ENCODE assay signal across 12 cellular contexts in the genomic region with DNA sequence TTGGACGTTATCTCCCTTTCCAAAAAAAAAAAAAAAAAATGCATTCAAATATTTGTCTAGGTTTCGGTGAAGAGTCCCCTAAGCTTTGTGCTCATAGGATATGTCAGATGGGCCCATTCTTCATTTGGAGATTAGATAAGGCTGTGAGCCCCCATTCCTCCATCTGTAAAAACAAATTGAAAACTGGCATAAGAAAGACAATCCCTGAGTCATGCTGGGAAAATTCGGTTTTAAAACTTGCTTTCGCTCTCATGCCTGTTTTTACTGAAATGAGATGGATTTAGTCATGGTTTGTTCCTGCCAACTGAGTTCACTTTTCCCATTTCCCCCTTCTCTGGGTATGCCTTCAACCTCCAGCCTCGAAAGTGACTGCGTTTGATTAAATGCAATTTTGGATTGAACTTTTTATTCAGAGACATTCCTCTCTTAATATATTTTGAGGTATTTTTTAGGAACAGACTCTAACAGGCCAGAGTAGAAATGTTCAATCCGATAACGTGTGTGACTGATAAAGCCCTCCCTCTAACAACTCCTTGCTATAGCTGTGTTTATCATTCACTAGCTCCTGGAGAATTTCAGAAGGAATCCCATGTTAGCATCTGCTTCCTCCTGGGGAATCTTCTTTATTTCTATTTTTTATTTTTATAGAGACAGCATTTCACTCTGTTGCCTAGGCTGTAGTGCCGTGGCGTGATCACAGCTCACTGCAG.
DNase-seq lines count a peak whose midpoint lies in the region; ATAC-seq and TF ChIP-seq lines count a peak whose summit lies in the region.
"Had no signal": no experiment of that assay in that cellular context is flagged by ENCODE, and none has a peak within 500 bp of the region (broad histone marks: within the 10 kb centered on the region; RNA-seq: fewer than 3 reads in every experiment).

No MANE protein-coding gene starts in this region.

- H3K36me3 Mint-ChIP-seq in activated T-helper 17 cell treated with anti-CD3 and anti-CD28 coated beads, Interleukin-2, amount 50 U/mL, for 72 hours (ENCODE audit: low read depth): no peaks in the 10 kb centered on the region

- CTCF ChIA-PET in HEK293T (lab: Yijun Ruan, JAX): interaction anchor here (1.1 kb wide), 1 partner anchor 10 kb away, joined by 4 read pairs; no protein-coding TSS in a partner anchor

- TF ChIP-seq CTCF in left ventricle myocardium inferior (IDR thresholded peaks at IDR 0.05; ENCODE audit: borderline replicate concordance): no peak

- no peak for ATAC-seq in activated T-helper 17 cell treated with anti-CD3 and anti-CD28 coated beads, Interleukin-2, amount 50 U/mL, for 72 hours (replicated peaks)
- ATAC-seq: stimulated activated naive CD8-positive, alpha-beta T cell treated with anti-CD3 and anti-CD28 coated beads, Interleukin-15, Interleukin-2, amounts not matched to agents 100 U/mL and 50 U/mL, for 24 hours had no signal

- POLR2A ChIA-PET in HEK293T (lab: Yijun Ruan, JAX): no interaction called here

- intact Hi-C loops in left ventricle myocardium inferior (cut with micrococcal nuclease): no loop called here

- H3K9ac ChIP-seq in skeletal muscle tissue (ENCODE audit: low read depth in 1 of 3, low read length in 3 of 3): no peak overlapping the region

- no peak overlapping the region for H3K27ac Mint-ChIP-seq in activated T-helper 17 cell treated with anti-CD3 and anti-CD28 coated beads, Interleukin-2, amount 50 U/mL, for 72 hours
- H3K27ac Mint-ChIP-seq: activated CD4-positive, alpha-beta memory T cell treated with anti-CD3 and anti-CD28 coated beads, Interleukin-2, amount 10 ng/mL, durations not matched to agents 7 days and 5 days had no signal

- peak overlapping the region; percentile 52 for H3K4me3 ChIP-seq in left ventricle myocardium inferior
- H3K4me3 ChIP-seq in skeletal muscle tissue (ENCODE audit: low read length in 3 of 3): no peak overlapping the region
- H3K4me3 ChIP-seq: HAP-1 had no signal

- peaks cover 3% of the 10 kb centered on the region for H3K4me1 Mint-ChIP-seq in activated T-helper 17 cell treated with anti-CD3 and anti-CD28 coated beads, Interleukin-2, amount 50 U/mL, for 72 hours
- H3K4me1 Mint-ChIP-seq: activated CD4-positive, alpha-beta memory T cell treated with anti-CD3 and anti-CD28 coated beads, Interleukin-2, amount 10 ng/mL, durations not matched to agents 7 days and 5 days had no signal

- H3K27me3 ChIP-seq in left ventricle myocardium inferior (ENCODE audit: low read depth): peaks cover 12% of the 10 kb centered on the region
- H3K27me3 ChIP-seq in skeletal muscle tissue (ENCODE audit: control insufficient read depth in 3 of 3, insufficient read depth in 3 of 3, low read length in 3 of 3): peaks cover 0 to 16% (median 0%) of the 10 kb centered on the region in 3 donors

- H3K9me3 ChIP-seq in left ventricle myocardium inferior (replicated peaks) (no peaks in the 10 kb centered on the region), skeletal muscle tissue (ENCODE audit: control insufficient read depth in 3 of 3, low read length in 3 of 3) (no peaks in the 10 kb centered on the region)
- H3K9me3 ChIP-seq: HAP-1 had no signal

- H3K36me3 ChIP-seq in left ventricle myocardium inferior (no peaks in the 10 kb centered on the region), skeletal muscle tissue (ENCODE audit: control insufficient read depth in 3 of 3, insufficient read depth in 3 of 3, low read length in 3 of 3) (no peaks in the 10 kb centered on the region)
- H3K36me3 ChIP-seq: HAP-1 had no signal

- H3K27ac ChIP-seq in left ventricle myocardium inferior (replicated peaks): peak overlapping the region; percentile 86
- H3K27ac ChIP-seq in skeletal muscle tissue (ENCODE audit: low read depth, low read length): peak overlapping the region; percentile 28

- DNase-seq in GM04504 (ENCODE audit: low read depth): peak; percentile 73
- peak; percentile 85 for DNase-seq in astrocyte of the hippocampus (ENCODE audit: low read depth, low spot score)
- no peak for DNase-seq in left ventricle myocardium inferior
- DNase-seq in HEK293T (ENCODE audit: extremely low spot score): no peak
- no peak for DNase-seq in activated gamma-delta T cell treated with Interleukin-2 at 50 U/mL for 16 hours
- no peak for DNase-seq in T-helper 2 cell
- DNase-seq: activated CD4-positive, alpha-beta memory T cell treated with anti-CD3 and anti-CD28 coated beads, Interleukin-2, amount 10 ng/mL, durations not matched to agents 7 days and 5 days; NCI-H187 treated with DMSO at 0.1 percent for 48 hours; stimulated activated naive CD8-positive, alpha-beta T cell treated with anti-CD3 and anti-CD28 coated beads, Interleukin-15, Interleukin-2, amounts not matched to agents 100 U/mL and 50 U/mL, for 24 hours had no signal

- no peak overlapping the region for H3K4me3 Mint-ChIP-seq in activated T-helper 17 cell treated with anti-CD3 and anti-CD28 coated beads, Interleukin-2, amount 50 U/mL, for 72 hours
- H3K4me3 Mint-ChIP-seq: activated CD4-positive, alpha-beta memory T cell treated with anti-CD3 and anti-CD28 coated beads, Interleukin-2, amount 10 ng/mL, durations not matched to agents 7 days and 5 days had no signal

- H3K27me3 Mint-ChIP-seq in activated T-helper 17 cell treated with anti-CD3 and anti-CD28 coated beads, Interleukin-2, amount 50 U/mL, for 72 hours: peaks cover 8% of the 10 kb centered on the region
- H3K27me3 Mint-ChIP-seq: activated CD4-positive, alpha-beta memory T cell treated with anti-CD3 and anti-CD28 coated beads, Interleukin-2, amount 10 ng/mL, durations not matched to agents 7 days and 5 days had no signal

- H3K4me1 ChIP-seq in left ventricle myocardium inferior (peaks cover 27% of the 10 kb centered on the region), skeletal muscle tissue (ENCODE audit: control insufficient read depth in 3 of 3, insufficient read depth in 3 of 3, low read length in 3 of 3) (peaks cover 17 to 35% (median 30%) of the 10 kb centered on the region in 3 donors)
- H3K4me1 ChIP-seq: HAP-1 had no signal

- peaks cover 6% of the 10 kb centered on the region for H3K9me3 Mint-ChIP-seq in activated T-helper 17 cell treated with anti-CD3 and anti-CD28 coated beads, Interleukin-2, amount 50 U/mL, for 72 hours
- H3K9me3 Mint-ChIP-seq: activated CD4-positive, alpha-beta memory T cell treated with anti-CD3 and anti-CD28 coated beads, Interleukin-2, amount 10 ng/mL, durations not matched to agents 7 days and 5 days had no signal

TF ChIP-seq in HEK293T, 16 proteins besides CTCF, POLR2A, EP300 and RAD21:
- TF ChIP-seq ZNF384 (IDR thresholded peaks at IDR 0.05) (no peak), CTBP1 (IDR thresholded peaks at IDR 0.05; ENCODE audit: borderline replicate concordance) (no peak), FOXK2 (IDR thresholded peaks at IDR 0.05) (no peak), BHLHE40 (IDR thresholded peaks at IDR 0.05; ENCODE audit: borderline replicate concordance) (no peak), SUZ12 (IDR thresholded peaks at IDR 0.05) (no peak)

Comparison
In these comparisons a context has a peak if more than half of its experiments do, and no peak if none do; other contexts are left out.
1. DNase-seq: peak in GM04504 (single experiment) and astrocyte of the hippocampus (single experiment); none in left ventricle myocardium inferior (single experiment), HEK293T (single experiment), activated gamma-delta T cell treated with Interleukin-2 at 50 U/mL for 16 hours (single experiment) and T-helper 2 cell (0 of 5).